ENCODE assay signal across 11 cellular contexts in the genomic region with DNA sequence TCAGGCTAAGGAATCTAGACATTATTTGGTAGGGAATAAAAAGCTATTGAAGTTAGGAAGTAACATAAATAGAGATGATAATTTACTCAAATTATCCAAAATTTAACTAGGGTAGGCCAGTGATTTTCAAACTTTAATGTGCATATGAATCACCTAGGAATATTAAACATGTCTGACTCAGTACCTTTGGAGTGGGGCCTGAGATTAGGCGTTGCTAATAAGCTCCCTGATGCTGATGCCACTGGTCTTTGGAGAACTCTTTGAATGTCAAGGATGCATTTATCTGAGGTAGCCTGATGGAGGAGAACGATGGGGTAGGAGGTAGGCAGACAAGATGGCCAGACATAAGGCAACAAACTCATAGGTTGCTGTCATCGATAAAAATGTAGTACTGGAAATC.
"Had no signal": no experiment of that assay in that cellular context is flagged by ENCODE, and none has a peak within 500 bp of the region (broad histone marks: within the 10 kb centered on the region; RNA-seq: fewer than 3 reads in every experiment).

No MANE protein-coding gene starts in this region.

- H3K27ac ChIP-seq: esophagus squamous epithelium, gastrocnemius medialis, hepatocyte, neural progenitor cell, skin epidermis, stomach, thyroid gland had no signal

- DNase-seq: cortex of kidney; effector memory CD4-positive, alpha-beta T cell; esophagus squamous epithelium; gastrocnemius medialis; stomach; T-helper 17 cell; thyroid gland had no signal

- H3K9me3 ChIP-seq: esophagus squamous epithelium, gastrocnemius medialis, stomach, thyroid gland had no signal

- H3K36me3 Mint-ChIP-seq: activated naive CD4-positive, alpha-beta T cell treated with anti-CD3 and anti-CD28 coated beads, Interleukin-2, amount 50 U/mL, for 72 hours had no signal

- H3K4me1 ChIP-seq: esophagus squamous epithelium, neural progenitor cell, stomach, thyroid gland had no signal

- H3K4me2 ChIP-seq: hepatocyte, neural progenitor cell had no signal

- H3K79me2 ChIP-seq: hepatocyte had no signal

- H3K27ac Mint-ChIP-seq: activated naive CD4-positive, alpha-beta T cell treated with anti-CD3 and anti-CD28 coated beads, Interleukin-2, amount 50 U/mL, for 72 hours; neural progenitor cell; T-helper 17 cell had no signal

- H3K4me3 Mint-ChIP-seq: neural progenitor cell, T-helper 17 cell had no signal

- H3K4me3 ChIP-seq: esophagus squamous epithelium, gastrocnemius medialis, hepatocyte, neural progenitor cell, skin epidermis, stomach, thyroid gland had no signal

- H3K36me3 ChIP-seq: gastrocnemius medialis, neural progenitor cell had no signal

- H3K9me3 Mint-ChIP-seq: activated naive CD4-positive, alpha-beta T cell treated with anti-CD3 and anti-CD28 coated beads, Interleukin-2, amount 50 U/mL, for 72 hours; neural progenitor cell had no signal

- H2AFZ ChIP-seq: hepatocyte, neural progenitor cell had no signal

- H3K27me3 ChIP-seq: esophagus squamous epithelium, gastrocnemius medialis, hepatocyte, neural progenitor cell, stomach, thyroid gland had no signal

- ATAC-seq: activated naive CD4-positive, alpha-beta T cell treated with anti-CD3 and anti-CD28 coated beads, Interleukin-2, amount 50 U/mL, for 72 hours; gastrocnemius medialis; T-helper 17 cell had no signal

- H3K9ac ChIP-seq: neural progenitor cell had no signal
